Comparison of ENCODE assay signal across 11 cellular contexts in genomic region chrX:97639526-97639925, GRCh38.
DNase-seq lines count a peak whose midpoint lies in the region; ATAC-seq and TF ChIP-seq lines count a peak whose summit lies in the region.
"Had no signal": no experiment of that assay in that cellular context is flagged by ENCODE, and none has a peak within 500 bp of the region (broad histone marks: within the 10 kb centered on the region; RNA-seq: fewer than 3 reads in every experiment).

No MANE protein-coding gene starts in this region.

- no peak overlapping the region for H3K56ac ChIP-seq in H9 (ENCODE audit: insufficient read length, low read depth, low read length)

- no peak overlapping the region for H3K14ac ChIP-seq in H9 (ENCODE audit: insufficient read depth, low read length)

- H3K79me1 ChIP-seq in H9 (ENCODE audit: insufficient read depth, low read depth, low read length, poor library complexity, severe bottlenecking), result no peaks in the 10 kb centered on the region

- H3K79me2 ChIP-seq in H9 (ENCODE audit: insufficient read depth, low read length), result no peaks in the 10 kb centered on the region

- peak overlapping the region; percentile 1 to 27; a peak in 1 of 5 replicates for H3K4me3 Mint-ChIP-seq in H9
- H3K4me3 Mint-ChIP-seq in HFFc6, result no peak overlapping the region; the same call in 1 of the 2 replicates
- H3K4me3 Mint-ChIP-seq: nephron had no signal

- no peak overlapping the region for H4K5ac ChIP-seq in H9 (ENCODE audit: insufficient read length, low read depth, low read length)

- H3K27ac ChIP-seq in H9 (ENCODE audit: insufficient read length, low read depth, low read length) (no peak overlapping the region), iPS DF 6.9 (ENCODE audit: low read length) (no peak overlapping the region), aorta (ENCODE audit: low read depth in 1 of 2, low read length in 2 of 2) (no peak overlapping the region)

- no peaks in the 10 kb centered on the region for H4K20me1 ChIP-seq in H9 (ENCODE audit: control insufficient read depth, insufficient read depth, insufficient read length)

- no peak overlapping the region for H2BK120ac ChIP-seq in H9 (ENCODE audit: low read depth, low read length, poor library complexity, severe bottlenecking)

- H3K4me1 ChIP-seq in H9 (ENCODE audit: insufficient read depth, low read length) (peaks cover 10% of the 10 kb centered on the region), iPS DF 6.9 (ENCODE audit: control insufficient read depth, insufficient read depth, low read length) (no peaks in the 10 kb centered on the region; the same call in 1 of the 2 replicates), aorta (ENCODE audit: control insufficient read depth in 1 of 2, insufficient read depth in 2 of 2, low read length in 2 of 2) (no peaks in the 10 kb centered on the region)

- H2AFZ ChIP-seq in H9 (ENCODE audit: low read length), result no peak overlapping the region

- H2BK20ac ChIP-seq in H9 (ENCODE audit: low read depth, low read length, poor library complexity, severe bottlenecking), result no peak overlapping the region

- ATAC-seq in GM18873 (IDR thresholded peaks at IDR 0.05; ENCODE audit: low FRiP score, unreplicated experiment) (peak; percentile 64), aorta (ENCODE audit: low FRiP score) (no peak)

- no peaks in the 10 kb centered on the region for H3K23me2 ChIP-seq in H9 (ENCODE audit: insufficient read length, low read depth, low read length, poor library complexity, severe bottlenecking)

- H3K9me3 ChIP-seq in H9 (ENCODE audit: control insufficient read depth, low read depth, low read length), result no peaks in the 10 kb centered on the region
- H3K9me3 ChIP-seq in iPS DF 6.9 (ENCODE audit: control insufficient read depth, insufficient read depth, low read length), result no peaks in the 10 kb centered on the region
- H3K9me3 ChIP-seq in aorta (ENCODE audit: control insufficient read depth, low read length), result no peaks in the 10 kb centered on the region

- H3K9me3 Mint-ChIP-seq in H9 (peaks cover 3 to 4% of the 10 kb centered on the region in 2 experiments; a peak in 2 of 5 replicates), HFFc6 (no peaks in the 10 kb centered on the region)

- H3T11ph ChIP-seq in H9 (ENCODE audit: low read length), result no peak overlapping the region

- no peak overlapping the region for H3K23ac ChIP-seq in H9 (ENCODE audit: insufficient read length, low read depth, low read length)

- no peak overlapping the region for H3K18ac ChIP-seq in H9 (ENCODE audit: insufficient read length, low read depth, low read length)

- no peak overlapping the region for H4K8ac ChIP-seq in H9 (replicated peaks; ENCODE audit: insufficient read length, low read depth, low read length)

- intact Hi-C loops in aorta (cut with DNase I), result no loop called here

- no peak overlapping the region for H3K9ac ChIP-seq in H9 (ENCODE audit: extremely low read depth, insufficient read length, low read length)

- no peak overlapping the region for H4K91ac ChIP-seq in H9 (ENCODE audit: insufficient read length, low read depth, low read length)

- H2BK15ac ChIP-seq in H9 (ENCODE audit: low read depth, low read length), result no peak overlapping the region

- H3K4me2 ChIP-seq in H9 (ENCODE audit: insufficient read depth, insufficient read length, low read length), result no peak overlapping the region

- no peaks in the 10 kb centered on the region for H3K36me3 ChIP-seq in iPS DF 6.9 (ENCODE audit: control insufficient read depth, insufficient read depth, low read length)
- no peaks in the 10 kb centered on the region for H3K36me3 ChIP-seq in aorta (ENCODE audit: control insufficient read depth in 1 of 2, insufficient read depth in 2 of 2, low read length in 1 of 2)

- no peak overlapping the region for H2AK5ac ChIP-seq in H9 (ENCODE audit: insufficient read length, low read length)

- H3K36me3 Mint-ChIP-seq in H9 (ENCODE audit: insufficient read depth in 1 of 3, low read depth in 3 of 3), result peaks cover 0 to 7% (median 4%) of the 10 kb centered on the region in 3 experiments; a peak in 4 of 7 replicates
- H3K36me3 Mint-ChIP-seq in HFFc6 (ENCODE audit: low read depth), result no peaks in the 10 kb centered on the region

- TF ChIP-seq CTCF in H9 (conservative IDR thresholded peaks at IDR 0.05) (peak; percentile 37; the same call in 2 of the 3 replicates), HFFc6 (IDR thresholded peaks at IDR 0.05) (no peak)

- H3K4me3 ChIP-seq in iPS DF 6.9 (ENCODE audit: low read length), result no peak overlapping the region
- no peak overlapping the region for H3K4me3 ChIP-seq in aorta (ENCODE audit: low read length in 2 of 2)

- peak; percentile 88 for DNase-seq in H9
- DNase-seq in NCI-H345 (lab: John Stamatoyannopoulos, UW), result peak; percentile 69
- DNase-seq in iPS DF 6.9 (ENCODE audit: low read depth, low spot score), result peak; percentile 7
- DNase-seq in HPDE6-E6E7 (ENCODE audit: extremely low spot score), result no peak
- DNase-seq in HFFc6, result no peak
- DNase-seq in NCI-H526 treated with DMSO at 0.1 percent for 48 hours (lab: John Stamatoyannopoulos, UW), result no peak
- no peak for DNase-seq in aorta
- DNase-seq: NCI-H510A, SW 1271 had no signal

- H3K27ac Mint-ChIP-seq in H9 (peak overlapping the region; percentile 76 to 89 (median 84)), HFFc6 (no peak overlapping the region)
- H3K27ac Mint-ChIP-seq: nephron had no signal

- no peak overlapping the region for H2BK12ac ChIP-seq in H9 (ENCODE audit: insufficient read length, low read depth, low read length)

- no peak overlapping the region for H2BK5ac ChIP-seq in H9 (ENCODE audit: insufficient read length, low read length)

- H3K4me1 Mint-ChIP-seq in H9 (peaks cover 43 to 45% of the 10 kb centered on the region in 2 experiments), HFFc6 (ENCODE audit: low read depth) (peaks cover 6% of the 10 kb centered on the region; the same call in 1 of the 2 replicates)

- no CpG with 5 or more reads among the region's 5 CpGs for WGBS in H9 (ENCODE audit: extremely low coverage, insufficient read length, low lambda C conversion rate)
- WGBS in iPS DF 6.9 (ENCODE audit: insufficient coverage, insufficient read length), result no CpG with 5 or more reads among the region's 5 CpGs
- 22 to 38% methylated on average over 5 of the region's 5 CpGs for WGBS in aorta, 2 donors

- H3K4ac ChIP-seq in H9 (ENCODE audit: low read depth, low read length), result no peak overlapping the region

- peaks cover 1% of the 10 kb centered on the region; the same call in 1 of the 2 replicates for H3K27me3 Mint-ChIP-seq in H9 (ENCODE audit: low read depth)
- peaks cover 3% of the 10 kb centered on the region; the same call in 1 of the 2 replicates for H3K27me3 Mint-ChIP-seq in HFFc6 (ENCODE audit: insufficient read depth)

- no peaks in the 10 kb centered on the region for H3K27me3 ChIP-seq in H9 (ENCODE audit: insufficient read depth, low read length)
- H3K27me3 ChIP-seq in iPS DF 6.9 (ENCODE audit: control insufficient read depth, insufficient read depth, low read length), result no peaks in the 10 kb centered on the region
- no peaks in the 10 kb centered on the region for H3K27me3 ChIP-seq in aorta (ENCODE audit: control insufficient read depth in 1 of 2, insufficient read depth in 2 of 2, low read length in 1 of 2)

Comparison
In these comparisons a context has a peak if more than half of its experiments do, and no peak if none do; other contexts are left out.
1. DNase-seq: peak in H9 (single experiment), NCI-H345 (single experiment) and iPS DF 6.9 (single experiment); none in HPDE6-E6E7 (single experiment), HFFc6 (single experiment), NCI-H526 treated with DMSO at 0.1 percent for 48 hours (single experiment) and aorta (0 of 2).